In genomic region chr3:100802126-100802525, GRCh38 we compare ENCODE assay signal across 25 cellular contexts.
DNase-seq lines count a peak whose midpoint lies in the region; ATAC-seq, FAIRE-seq and TF ChIP-seq lines count a peak whose summit lies in the region.
"Had no signal": no experiment of that assay in that cellular context is flagged by ENCODE, and none has a peak within 500 bp of the region (broad histone marks: within the 10 kb centered on the region; RNA-seq: fewer than 3 reads in every experiment).

No MANE protein-coding gene starts in this region.

- H2AK5ac ChIP-seq in neuronal stem cell (ENCODE audit: low read depth, low read length) = no peak overlapping the region

- H2AFZ ChIP-seq in astrocyte (ENCODE audit: low read depth, low read length) (no peak overlapping the region), keratinocyte (ENCODE audit: control insufficient read depth, low read length) (peak overlapping the region; percentile 40), neuronal stem cell (ENCODE audit: low read length) (no peak overlapping the region)

- H3K79me2 ChIP-seq in astrocyte (ENCODE audit: insufficient read depth, low read length) (no peaks in the 10 kb centered on the region), keratinocyte (ENCODE audit: control insufficient read depth, insufficient read depth, low read length) (no peaks in the 10 kb centered on the region)

- TF ChIP-seq POLR2A in GM18505 (IDR thresholded peaks at IDR 0.05; ENCODE audit: borderline replicate concordance, extremely low read depth, insufficient read depth, insufficient read length) = no peak

- dilution Hi-C loops in keratinocyte (cut with MboI; ENCODE audit: extremely low pct_ligation_motif_present, low sequenced_read_pairs) = no loop called here

- H3K27ac ChIP-seq in astrocyte (ENCODE audit: low read depth, low read length) = no peak overlapping the region
- no peak overlapping the region for H3K27ac ChIP-seq in keratinocyte (ENCODE audit: control insufficient read depth, insufficient read depth, low read length)
- H3K27ac ChIP-seq in neuronal stem cell (replicated peaks; ENCODE audit: low read length) = no peak overlapping the region
- H3K27ac ChIP-seq: A549, BLaER1, esophagus muscularis mucosa, neutrophil, upper lobe of left lung had no signal

- H3K14ac ChIP-seq in neuronal stem cell (ENCODE audit: low read length) = no peak overlapping the region

- H3K18ac ChIP-seq in neuronal stem cell (ENCODE audit: low read length) = no peak overlapping the region

- peaks cover 3% of the 10 kb centered on the region for H3K36me3 Mint-ChIP-seq in astrocyte (ENCODE audit: low read depth, unreplicated experiment)

- FAIRE-seq in astrocyte (lab: Jason Lieb, UNC) = no peak
- peak; percentile 65 for FAIRE-seq in keratinocyte (lab: Jason Lieb, UNC)

- no peaks in the 10 kb centered on the region for H3K27me3 Mint-ChIP-seq in astrocyte (ENCODE audit: low read depth, unreplicated experiment)
- H3K27me3 Mint-ChIP-seq in stimulated activated naive CD8-positive, alpha-beta T cell treated with anti-CD3 and anti-CD28 coated beads, Interleukin-15, amount 100 ng/mL, for 72 hours = peaks cover 8% of the 10 kb centered on the region

- H3K4me1 ChIP-seq in astrocyte (ENCODE audit: insufficient read depth, low read length) (no peaks in the 10 kb centered on the region), keratinocyte (ENCODE audit: control insufficient read depth, extremely low read depth, insufficient read depth, low read length) (peaks cover 10% of the 10 kb centered on the region), neuronal stem cell (ENCODE audit: control insufficient read depth in 2 of 2, insufficient read depth in 1 of 2, low read depth in 1 of 2, low read length in 2 of 2) (no peaks in the 10 kb centered on the region)
- H3K4me1 ChIP-seq: A549, BLaER1, upper lobe of left lung had no signal

- H3K4ac ChIP-seq in neuronal stem cell (ENCODE audit: low read length) = no peak overlapping the region

- H3K27ac Mint-ChIP-seq in astrocyte (ENCODE audit: unreplicated experiment) = peak overlapping the region; percentile 6
- no peak overlapping the region for H3K27ac Mint-ChIP-seq in stimulated activated naive CD8-positive, alpha-beta T cell treated with anti-CD3 and anti-CD28 coated beads, Interleukin-15, amount 100 ng/mL, for 72 hours
- H3K27ac Mint-ChIP-seq: activated naive CD4-positive, alpha-beta T cell treated with anti-CD3 and anti-CD28 coated beads for 36 hours had no signal

- H3K4me1 Mint-ChIP-seq in astrocyte (ENCODE audit: low read depth, unreplicated experiment) = peaks cover 5% of the 10 kb centered on the region
- H3K4me1 Mint-ChIP-seq in stimulated activated naive CD8-positive, alpha-beta T cell treated with anti-CD3 and anti-CD28 coated beads, Interleukin-15, amount 100 ng/mL, for 72 hours = no peaks in the 10 kb centered on the region
- H3K4me1 Mint-ChIP-seq: central memory CD8-positive, alpha-beta T cell had no signal

- H2BK15ac ChIP-seq in neuronal stem cell (ENCODE audit: low read length) = no peak overlapping the region

- no peak overlapping the region for H3K4me2 ChIP-seq in astrocyte (ENCODE audit: low read length)
- H3K4me2 ChIP-seq in keratinocyte (ENCODE audit: control insufficient read depth, extremely low read depth, insufficient read depth, low read depth, low read length) = no peak overlapping the region
- H3K4me2 ChIP-seq in neuronal stem cell (ENCODE audit: insufficient read depth, low read length, poor library complexity, severe bottlenecking) = no peak overlapping the region
- H3K4me2 ChIP-seq: A549, BLaER1 had no signal

- no peaks in the 10 kb centered on the region for H3K36me3 ChIP-seq in astrocyte (ENCODE audit: insufficient read depth, low read length)
- no peaks in the 10 kb centered on the region for H3K36me3 ChIP-seq in keratinocyte (ENCODE audit: control insufficient read depth in 2 of 2, extremely low read depth in 1 of 2, insufficient read depth in 2 of 2, low read length in 2 of 2)
- H3K36me3 ChIP-seq in neuronal stem cell (replicated peaks in 1 of 2; ENCODE audit: control insufficient read depth in 2 of 2, insufficient read depth in 2 of 2, low read length in 2 of 2) = no peaks in the 10 kb centered on the region
- H3K36me3 ChIP-seq: BLaER1, esophagus muscularis mucosa, neutrophil, upper lobe of left lung had no signal

- H3K9ac ChIP-seq in astrocyte (ENCODE audit: low read length) (no peak overlapping the region), keratinocyte (ENCODE audit: control insufficient read depth, extremely low read depth, insufficient read depth, low read length) (no peak overlapping the region), neuronal stem cell (ENCODE audit: low read depth, low read length, poor library complexity) (no peak overlapping the region)
- H3K9ac ChIP-seq: BLaER1 had no signal

- no CpG with 5 or more reads among the region's 2 CpGs for WGBS in neuronal stem cell (ENCODE audit: extremely low coverage in 2 of 2, insufficient read length in 2 of 2, insufficient replicate concordance in 1 of 2), 2 donors

- H4K91ac ChIP-seq in neuronal stem cell (ENCODE audit: low read depth, low read length, poor library complexity) = no peak overlapping the region

- H3K9me3 ChIP-seq in astrocyte (ENCODE audit: insufficient read depth, low read depth, low read length) (peaks cover 4% of the 10 kb centered on the region), keratinocyte (ENCODE audit: control insufficient read depth, low read depth, low read length) (peaks cover 5% of the 10 kb centered on the region), neuronal stem cell (replicated peaks in 1 of 2; ENCODE audit: control insufficient read depth in 2 of 2, insufficient read depth in 1 of 2, low read depth in 1 of 2, low read length in 2 of 2) (no peaks in the 10 kb centered on the region)
- H3K9me3 ChIP-seq: BLaER1, esophagus muscularis mucosa, neutrophil, upper lobe of left lung had no signal

- ATAC-seq in GM18505 (IDR thresholded peaks at IDR 0.05; ENCODE audit: unreplicated experiment) = no peak
- ATAC-seq in stimulated activated naive CD8-positive, alpha-beta T cell treated with anti-CD3 and anti-CD28 coated beads, Interleukin-15, amount 100 ng/mL, for 72 hours = no peak
- ATAC-seq: A549 had no signal

- no peak overlapping the region for H2BK12ac ChIP-seq in neuronal stem cell (ENCODE audit: low read length)

- H3K4me3 ChIP-seq in astrocyte (ENCODE audit: insufficient read depth, low read depth, low read length) = no peak overlapping the region
- no peak overlapping the region for H3K4me3 ChIP-seq in keratinocyte (ENCODE audit: control insufficient read depth in 2 of 3, extremely low read depth in 1 of 3, insufficient read depth in 2 of 3, low read depth in 1 of 3, low read length in 3 of 3)
- H3K4me3 ChIP-seq in neuronal stem cell (ENCODE audit: low read length in 2 of 2) = no peak overlapping the region
- H3K4me3 ChIP-seq: A549, BLaER1, esophagus muscularis mucosa, upper lobe of left lung had no signal

- TF ChIP-seq CTCF in astrocyte (IDR thresholded peaks at IDR 0.05; ENCODE audit: insufficient read depth, low read depth, low read length) = no peak
- TF ChIP-seq CTCF in keratinocyte (optimal IDR thresholded peaks at IDR 0.05 in 1 of 3, IDR thresholded peaks at IDR 0.05 in 1 of 3, conservative IDR thresholded peaks at IDR 0.05 in 1 of 3; ENCODE audit: extremely low read depth in 1 of 3, insufficient read depth in 2 of 3, low read length in 3 of 3) = no peak

- H3K9me3 Mint-ChIP-seq in astrocyte (ENCODE audit: unreplicated experiment) = peaks cover 11% of the 10 kb centered on the region
- no peaks in the 10 kb centered on the region for H3K9me3 Mint-ChIP-seq in stimulated activated naive CD8-positive, alpha-beta T cell treated with anti-CD3 and anti-CD28 coated beads, Interleukin-15, amount 100 ng/mL, for 72 hours
- H3K9me3 Mint-ChIP-seq: activated naive CD4-positive, alpha-beta T cell treated with anti-CD3 and anti-CD28 coated beads for 36 hours; central memory CD8-positive, alpha-beta T cell had no signal

- no peak overlapping the region for H2BK120ac ChIP-seq in neuronal stem cell (ENCODE audit: low read depth, low read length)

- in situ Hi-C loops in ACHN (cut with HindIII; ENCODE audit: low pct_ligation_motif_present, low pct_unique_long_range_greater_than_20kb, low sequenced_read_pairs) = no loop called here

- H4K20me1 ChIP-seq in astrocyte (ENCODE audit: insufficient read depth, low read length) (no peaks in the 10 kb centered on the region), keratinocyte (ENCODE audit: control insufficient read depth, extremely low read depth, insufficient read depth, low read length) (no peaks in the 10 kb centered on the region)
- H4K20me1 ChIP-seq: BLaER1 had no signal

- DNase-seq in ACHN (peak; percentile 28), HS-5 (ENCODE audit: low read depth) (peak; percentile 60), astrocyte (ENCODE audit: low read depth) (no peak), keratinocyte (ENCODE audit: low read depth, low spot score) (no peak), DMS114 treated with DMSO at 0.1 percent for 48 hours (lab: John Stamatoyannopoulos, UW; ENCODE audit: unreplicated experiment) (no peak), neuronal stem cell (ENCODE audit: low spot score) (no peak)
- no peak for DNase-seq in stimulated activated naive CD8-positive, alpha-beta T cell treated with anti-CD3 and anti-CD28 coated beads, Interleukin-15, amount 100 ng/mL, for 72 hours
- DNase-seq: activated CD4-positive, CD25-positive, alpha-beta regulatory T cell treated with anti-CD3 and anti-CD28 coated beads, Interleukin-2, amount 50 U/mL, for 72 hours; activated CD8-positive, alpha-beta memory T cell treated with anti-CD3 and anti-CD28 coated beads for 24 hours; activated naive CD4-positive, alpha-beta T cell treated with anti-CD3 and anti-CD28 coated beads for 36 hours; activated T-cell treated with anti-CD3 and anti-CD28 coated beads, Interleukin-2, amount 50 U/mL, for 48 hours; anterior cingulate cortex; effector CD8-positive, alpha-beta T cell; Kasumi-1; NCI-H1105 treated with DMSO at 0.1 percent for 48 hours; NCI-H446 treated with DMSO at 0.1 percent for 48 hours; RPMI8226; T1000; upper lobe of left lung had no signal

- H3K79me1 ChIP-seq in neuronal stem cell (ENCODE audit: low read depth, low read length) = no peaks in the 10 kb centered on the region

- no peak overlapping the region for H4K8ac ChIP-seq in neuronal stem cell (ENCODE audit: low read depth, low read length)

- no peak overlapping the region for H3K23ac ChIP-seq in neuronal stem cell (ENCODE audit: low read depth, low read length, poor library complexity)

- no peaks in the 10 kb centered on the region for H3K27me3 ChIP-seq in astrocyte (ENCODE audit: insufficient read depth, low read length)
- H3K27me3 ChIP-seq in keratinocyte (ENCODE audit: control insufficient read depth, extremely low read depth, insufficient read depth, low read length) = no peaks in the 10 kb centered on the region
- no peaks in the 10 kb centered on the region for H3K27me3 ChIP-seq in neuronal stem cell (ENCODE audit: control insufficient read depth in 3 of 3, insufficient read depth in 3 of 3, low read depth in 1 of 3, low read length in 3 of 3)
- H3K27me3 ChIP-seq: BLaER1, esophagus muscularis mucosa, neutrophil, upper lobe of left lung had no signal

- no peaks in the 10 kb centered on the region for H3K9me1 ChIP-seq in keratinocyte (ENCODE audit: control insufficient read depth, extremely low read depth, insufficient read depth, low read length)

- H3K4me3 Mint-ChIP-seq in astrocyte (ENCODE audit: unreplicated experiment) = no peak overlapping the region
- no peak overlapping the region for H3K4me3 Mint-ChIP-seq in stimulated activated naive CD8-positive, alpha-beta T cell treated with anti-CD3 and anti-CD28 coated beads, Interleukin-15, amount 100 ng/mL, for 72 hours
- H3K4me3 Mint-ChIP-seq: activated naive CD4-positive, alpha-beta T cell treated with anti-CD3 and anti-CD28 coated beads for 36 hours; central memory CD8-positive, alpha-beta T cell had no signal

- no peak overlapping the region for H2BK5ac ChIP-seq in neuronal stem cell (ENCODE audit: low read length)

Comparison
In these comparisons a context has a peak if more than half of its experiments do, and no peak if none do; other contexts are left out.
1. DNase-seq: peak in ACHN (single experiment) and HS-5 (single experiment); none in astrocyte (single experiment), keratinocyte (single experiment), DMS114 treated with DMSO at 0.1 percent for 48 hours (single experiment), stimulated activated naive CD8-positive, alpha-beta T cell treated with anti-CD3 and anti-CD28 coated beads, Interleukin-15, amount 100 ng/mL, for 72 hours (0 of 2) and neuronal stem cell (single experiment).